In genomic region chr6:34237722-34238506, GRCh38 we compare ENCODE assay signal across 8 cellular contexts. TPM values are rescaled to one million over a fixed set of nuclear protein-coding genes. Genes with fewer than 3 reads are reported as not detected.
A peak's percentile ranks its signal among the peaks of the same experiment; 100 is the strongest.
DNase-seq lines count a peak whose midpoint lies in the region; ATAC-seq and TF ChIP-seq lines count a peak whose summit lies in the region.

No MANE protein-coding gene starts in this region.

- H3K9me3 Mint-ChIP-seq in WTC11, result no peaks in the 10 kb centered on the region

- H3K4me1 Mint-ChIP-seq in WTC11, result peaks cover 64% of the 10 kb centered on the region

- POLR2A ChIA-PET in WTC11 (lab: Charles Lee), result interaction anchor here (0.8 to 2.2 kb wide), 4 partner anchors 11 to 41 kb away, joined by 3 to 41 read pairs (median 22); partner anchors contain the start of gene SMIM29

- peak overlapping the region; percentile 95 for H3K27ac Mint-ChIP-seq in WTC11

- H3K36me3 Mint-ChIP-seq in WTC11, result peaks cover 46% of the 10 kb centered on the region

- ATAC-seq in WTC11, result no peak
- ATAC-seq in GM19452 (IDR thresholded peaks at IDR 0.05; ENCODE audit: unreplicated experiment), result no peak

- TF ChIP-seq CTCF in WTC11 (IDR thresholded peaks at IDR 0.05), result no peak

- H3K27me3 Mint-ChIP-seq in WTC11 (ENCODE audit: low read depth), result no peaks in the 10 kb centered on the region

- DNase-seq in NCI-H524 (lab: John Stamatoyannopoulos, UW) (peak; percentile 47 to 81), NCI-H524 treated with DMSO at 0.1 percent for 48 hours (lab: John Stamatoyannopoulos, UW) (no peak), LHCN-M2 (ENCODE audit: low read depth) (peak; percentile 53), WTC11 (ENCODE audit: low spot score) (peak; percentile 54), left kidney (ENCODE audit: low read depth, low spot score) (peak; percentile 84)
- peak; percentile 72 for DNase-seq in central memory CD4-positive, alpha-beta T cell
- DNase-seq in stimulated activated CD4-positive, alpha-beta T cell treated with anti-CD3 and anti-CD28 coated beads, Interleukin-4, amount 100 ng/mL, for 48 hours (ENCODE audit: low read depth in 2 of 2), result peak; percentile 69 to 70

- CTCF ChIA-PET in WTC11 (lab: Charles Lee), result interaction anchor here (1.5 to 1.7 kb wide), 2 partner anchors 11 to 42 kb away, joined by 8 to 10 read pairs; partner anchors contain the start of gene SMIM29

- H3K4me3 Mint-ChIP-seq in WTC11, result peak overlapping the region; percentile 92

TF ChIP-seq in WTC11, 78 proteins besides CTCF, POLR2A, EP300 and RAD21 (continues in another document):
- TF ChIP-seq SP1 (CRISPR knock-in tag; conservative IDR thresholded peaks at IDR 0.05) (0 out of 2 replicates have a peak, but pooled peaks have one; percentile 40), ELF4 (CRISPR knock-in tag; IDR thresholded peaks at IDR 0.05; ENCODE audit: low read depth) (0 out of 2 replicates have a peak, but pooled peaks have one; percentile 59), E2F5 (CRISPR knock-in tag; IDR thresholded peaks at IDR 0.05) (peak; percentile 75), PREB (CRISPR knock-in tag; IDR thresholded peaks at IDR 0.05; ENCODE audit: borderline replicate concordance) (0 out of 2 replicates have a peak, but pooled peaks have one; percentile 68), HMGA2 (CRISPR knock-in tag; IDR thresholded peaks at IDR 0.05) (no peak), ERG (CRISPR knock-in tag; IDR thresholded peaks at IDR 0.05) (0 out of 2 replicates have a peak, but pooled peaks have one; percentile 52), KAT7 (CRISPR knock-in tag; IDR thresholded peaks at IDR 0.05; ENCODE audit: borderline replicate concordance) (peak; percentile 99), SMAD4 (CRISPR knock-in tag; IDR thresholded peaks at IDR 0.05) (no peak), MLX (CRISPR knock-in tag; IDR thresholded peaks at IDR 0.05) (no peak), GABPB1 (CRISPR knock-in tag; IDR thresholded peaks at IDR 0.05) (peak; percentile 80), NFATC4 (CRISPR knock-in tag; IDR thresholded peaks at IDR 0.05) (no peak), ETV6 (CRISPR knock-in tag; IDR thresholded peaks at IDR 0.05) (0 out of 2 replicates have a peak, but pooled peaks have one; percentile 27), ESRRA (CRISPR knock-in tag; IDR thresholded peaks at IDR 0.05; ENCODE audit: borderline replicate concordance) (peak; percentile 68; the same call in 1 of the 2 replicates)
- TF ChIP-seq, protein P1, sequence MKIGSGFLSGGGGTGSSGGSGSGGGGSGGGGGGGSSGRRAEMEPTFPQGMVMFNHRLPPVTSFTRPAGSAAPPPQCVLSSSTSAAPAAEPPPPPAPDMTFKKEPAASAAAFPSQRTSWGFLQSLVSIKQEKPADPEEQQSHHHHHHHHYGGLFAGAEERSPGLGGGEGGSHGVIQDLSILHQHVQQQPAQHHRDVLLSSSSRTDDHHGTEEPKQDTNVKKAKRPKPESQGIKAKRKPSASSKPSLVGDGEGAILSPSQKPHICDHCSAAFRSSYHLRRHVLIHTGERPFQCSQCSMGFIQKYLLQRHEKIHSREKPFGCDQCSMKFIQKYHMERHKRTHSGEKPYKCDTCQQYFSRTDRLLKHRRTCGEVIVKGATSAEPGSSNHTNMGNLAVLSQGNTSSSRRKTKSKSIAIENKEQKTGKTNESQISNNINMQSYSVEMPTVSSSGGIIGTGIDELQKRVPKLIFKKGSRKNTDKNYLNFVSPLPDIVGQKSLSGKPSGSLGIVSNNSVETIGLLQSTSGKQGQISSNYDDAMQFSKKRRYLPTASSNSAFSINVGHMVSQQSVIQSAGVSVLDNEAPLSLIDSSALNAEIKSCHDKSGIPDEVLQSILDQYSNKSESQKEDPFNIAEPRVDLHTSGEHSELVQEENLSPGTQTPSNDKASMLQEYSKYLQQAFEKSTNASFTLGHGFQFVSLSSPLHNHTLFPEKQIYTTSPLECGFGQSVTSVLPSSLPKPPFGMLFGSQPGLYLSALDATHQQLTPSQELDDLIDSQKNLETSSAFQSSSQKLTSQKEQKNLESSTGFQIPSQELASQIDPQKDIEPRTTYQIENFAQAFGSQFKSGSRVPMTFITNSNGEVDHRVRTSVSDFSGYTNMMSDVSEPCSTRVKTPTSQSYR (CRISPR knock-in tag; IDR thresholded peaks at IDR 0.05), result no peak
- TF ChIP-seq, protein P2, sequence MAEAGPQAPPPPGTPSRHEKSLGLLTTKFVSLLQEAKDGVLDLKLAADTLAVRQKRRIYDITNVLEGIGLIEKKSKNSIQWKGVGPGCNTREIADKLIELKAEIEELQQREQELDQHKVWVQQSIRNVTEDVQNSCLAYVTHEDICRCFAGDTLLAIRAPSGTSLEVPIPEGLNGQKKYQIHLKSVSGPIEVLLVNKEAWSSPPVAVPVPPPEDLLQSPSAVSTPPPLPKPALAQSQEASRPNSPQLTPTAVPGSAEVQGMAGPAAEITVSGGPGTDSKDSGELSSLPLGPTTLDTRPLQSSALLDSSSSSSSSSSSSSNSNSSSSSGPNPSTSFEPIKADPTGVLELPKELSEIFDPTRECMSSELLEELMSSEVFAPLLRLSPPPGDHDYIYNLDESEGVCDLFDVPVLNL (CRISPR knock-in tag; IDR thresholded peaks at IDR 0.05; ENCODE audit: borderline replicate concordance, low read depth), result peak; percentile 74; the same call in 1 of the 2 replicates
- TF ChIP-seq, protein P3, sequence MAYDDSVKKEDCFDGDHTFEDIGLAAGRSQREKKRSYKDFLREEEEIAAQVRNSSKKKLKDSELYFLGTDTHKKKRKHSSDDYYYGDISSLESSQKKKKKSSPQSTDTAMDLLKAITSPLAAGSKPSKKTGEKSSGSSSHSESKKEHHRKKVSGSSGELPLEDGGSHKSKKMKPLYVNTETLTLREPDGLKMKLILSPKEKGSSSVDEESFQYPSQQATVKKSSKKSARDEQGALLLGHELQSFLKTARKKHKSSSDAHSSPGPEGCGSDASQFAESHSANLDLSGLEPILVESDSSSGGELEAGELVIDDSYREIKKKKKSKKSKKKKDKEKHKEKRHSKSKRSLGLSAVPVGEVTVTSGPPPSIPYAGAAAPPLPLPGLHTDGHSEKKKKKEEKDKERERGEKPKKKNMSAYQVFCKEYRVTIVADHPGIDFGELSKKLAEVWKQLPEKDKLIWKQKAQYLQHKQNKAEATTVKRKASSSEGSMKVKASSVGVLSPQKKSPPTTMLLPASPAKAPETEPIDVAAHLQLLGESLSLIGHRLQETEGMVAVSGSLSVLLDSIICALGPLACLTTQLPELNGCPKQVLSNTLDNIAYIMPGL (CRISPR knock-in tag; IDR thresholded peaks at IDR 0.05), result peak; percentile 75; the same call in 1 of the 2 replicates
- TF ChIP-seq, protein P4, sequence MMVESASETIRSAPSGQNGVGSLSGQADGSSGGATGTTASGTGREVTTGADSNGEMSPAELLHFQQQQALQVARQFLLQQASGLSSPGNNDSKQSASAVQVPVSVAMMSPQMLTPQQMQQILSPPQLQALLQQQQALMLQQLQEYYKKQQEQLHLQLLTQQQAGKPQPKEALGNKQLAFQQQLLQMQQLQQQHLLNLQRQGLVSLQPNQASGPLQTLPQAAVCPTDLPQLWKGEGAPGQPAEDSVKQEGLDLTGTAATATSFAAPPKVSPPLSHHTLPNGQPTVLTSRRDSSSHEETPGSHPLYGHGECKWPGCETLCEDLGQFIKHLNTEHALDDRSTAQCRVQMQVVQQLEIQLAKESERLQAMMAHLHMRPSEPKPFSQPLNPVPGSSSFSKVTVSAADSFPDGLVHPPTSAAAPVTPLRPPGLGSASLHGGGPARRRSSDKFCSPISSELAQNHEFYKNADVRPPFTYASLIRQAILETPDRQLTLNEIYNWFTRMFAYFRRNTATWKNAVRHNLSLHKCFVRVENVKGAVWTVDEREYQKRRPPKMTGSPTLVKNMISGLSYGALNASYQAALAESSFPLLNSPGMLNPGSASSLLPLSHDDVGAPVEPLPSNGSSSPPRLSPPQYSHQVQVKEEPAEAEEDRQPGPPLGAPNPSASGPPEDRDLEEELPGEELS (CRISPR knock-in tag; IDR thresholded peaks at IDR 0.05), result 0 out of 2 replicates have a peak, but pooled peaks have one; percentile 18

RNA-seq across cellular contexts. Expression of gene HMGA1, which starts 1.2 kb away (rescaled TPM):
- total RNA-seq in LHCN-M2 (2014; rRNA removed) (420 and 508 TPM in 2 replicates), WTC11 (2021) (2,446 to 2,677 TPM (median 2,610 TPM) in 3 replicates)
- polyA plus RNA-seq in LHCN-M2 (2012), result 237 TPM

RNA-seq across cellular contexts. Expression of gene SMIM29, which starts 10.9 kb away (rescaled TPM):
- total RNA-seq in LHCN-M2 (2014; rRNA removed) (73.4 and 75.4 TPM in 2 replicates), WTC11 (2021) (11.7 to 15.1 TPM (median 14.1 TPM) in 3 replicates)
- polyA plus RNA-seq in LHCN-M2 (2012), result 55.3 TPM
